ENCODE assay signal across 1 cellular context in genomic region chr16:88880226-88881051, GRCh38.
A peak's percentile ranks its signal among the peaks of the same experiment; 100 is the strongest.
TF ChIP-seq lines count a peak whose summit lies in the region.

No MANE protein-coding gene starts in this region.

TF ChIP-seq in HepG2, 621 proteins besides CTCF, POLR2A, EP300 and RAD21 (continues in another document):
- TF ChIP-seq ZNF574 (CRISPR knock-in tag; IDR thresholded peaks at IDR 0.05) (peak; percentile 19; the same call in 1 of the 2 replicates), GLI4 (CRISPR knock-in tag; IDR thresholded peaks at IDR 0.05; ENCODE audit: borderline replicate concordance) (no peak), HNRNPUL1 (IDR thresholded peaks at IDR 0.05; ENCODE audit: low read depth, low read length) (no peak), HIC2 (CRISPR knock-in tag; IDR thresholded peaks at IDR 0.05; ENCODE audit: low read depth) (peak; percentile 98), ZNF549 (CRISPR knock-in tag; IDR thresholded peaks at IDR 0.05) (no peak), AHR (CRISPR knock-in tag; IDR thresholded peaks at IDR 0.05) (0 out of 2 replicates have a peak, but pooled peaks have one; percentile 18), RARA (CRISPR knock-in tag; IDR thresholded peaks at IDR 0.05) (peak; percentile 48; the same call in 1 of the 2 replicates), HOXD1 (CRISPR knock-in tag; IDR thresholded peaks at IDR 0.05) (0 out of 2 replicates have a peak, but pooled peaks have one; percentile 34), ZNF777 (CRISPR knock-in tag; IDR thresholded peaks at IDR 0.05) (0 out of 2 replicates have a peak, but pooled peaks have one; percentile 23), SRF (IDR thresholded peaks at IDR 0.05; ENCODE audit: low read depth, low read length) (no peak), KMT2A (CRISPR knock-in tag; IDR thresholded peaks at IDR 0.05) (no peak), ZNF501 (CRISPR knock-in tag; IDR thresholded peaks at IDR 0.05) (peak; percentile 67), RXRA (CRISPR knock-in tag; IDR thresholded peaks at IDR 0.05) (0 out of 2 replicates have a peak, but pooled peaks have one; percentile 30), ZNF468 (CRISPR knock-in tag; IDR thresholded peaks at IDR 0.05) (no peak), GPN1 (CRISPR knock-in tag; IDR thresholded peaks at IDR 0.05; ENCODE audit: borderline replicate concordance) (no peak), MAFG (CRISPR knock-in tag; IDR thresholded peaks at IDR 0.05) (0 out of 2 replicates have a peak, but pooled peaks have one; percentile 16), NRL (CRISPR knock-in tag; IDR thresholded peaks at IDR 0.05; ENCODE audit: borderline replicate concordance) (peak; percentile 57; the same call in 1 of the 2 replicates), DDIT3 (CRISPR knock-in tag; IDR thresholded peaks at IDR 0.05) (no peak), PAXIP1 (CRISPR knock-in tag; conservative IDR thresholded peaks at IDR 0.05) (0 out of 2 replicates have a peak, but pooled peaks have one; percentile 24), E2F2 (CRISPR knock-in tag; IDR thresholded peaks at IDR 0.05; ENCODE audit: borderline replicate concordance) (0 out of 2 replicates have a peak, but pooled peaks have one; percentile 49), HNRNPLL (IDR thresholded peaks at IDR 0.05; ENCODE audit: low read depth, low read length, poor library complexity, severe bottlenecking) (peak; percentile 5), ZBTB49 (CRISPR knock-in tag; IDR thresholded peaks at IDR 0.05; ENCODE audit: borderline replicate concordance) (no peak), SMARCC2 (IDR thresholded peaks at IDR 0.05) (no peak), BRD4 (CRISPR knock-in tag; IDR thresholded peaks at IDR 0.05) (peak; percentile 66; the same call in 1 of the 2 replicates), ATF1 (CRISPR knock-in tag; IDR thresholded peaks at IDR 0.05) (no peak), HOXA3 (CRISPR knock-in tag; IDR thresholded peaks at IDR 0.05) (peak; percentile 31; the same call in 1 of the 2 replicates), SATB2 (CRISPR knock-in tag; IDR thresholded peaks at IDR 0.05) (0 out of 2 replicates have a peak, but pooled peaks have one; percentile 37), ZNF800 (CRISPR knock-in tag; IDR thresholded peaks at IDR 0.05) (0 out of 2 replicates have a peak, but pooled peaks have one; percentile 76), ZBTB7B (CRISPR knock-in tag; IDR thresholded peaks at IDR 0.05) (peak; percentile 40; the same call in 1 of the 2 replicates), FOXM1 (CRISPR knock-in tag; IDR thresholded peaks at IDR 0.05) (0 out of 2 replicates have a peak, but pooled peaks have one; percentile 36), HNF4A (CRISPR knock-in tag; IDR thresholded peaks at IDR 0.05) (peak; percentile 67), ZSCAN25 (CRISPR knock-in tag; IDR thresholded peaks at IDR 0.05) (no peak), TERF1 (CRISPR knock-in tag; IDR thresholded peaks at IDR 0.05) (0 out of 2 replicates have a peak, but pooled peaks have one; percentile 73), MLX (CRISPR knock-in tag; IDR thresholded peaks at IDR 0.05) (no peak), ZNF691 (CRISPR knock-in tag; IDR thresholded peaks at IDR 0.05; ENCODE audit: borderline replicate concordance, low read depth) (no peak), REXO4 (CRISPR knock-in tag; IDR thresholded peaks at IDR 0.05; ENCODE audit: borderline replicate concordance) (no peak), ZNF496 (CRISPR knock-in tag; IDR thresholded peaks at IDR 0.05; ENCODE audit: insufficient replicate concordance) (no peak), ZNF3 (CRISPR knock-in tag; IDR thresholded peaks at IDR 0.05) (no peak), HNF4G (IDR thresholded peaks at IDR 0.05; ENCODE audit: borderline replicate concordance, low read depth, low read length) (no peak), HNF4G (CRISPR knock-in tag; IDR thresholded peaks at IDR 0.05; ENCODE audit: borderline replicate concordance, low read depth) (no peak), KDM4B (CRISPR knock-in tag; IDR thresholded peaks at IDR 0.05) (no peak), YY1 (IDR thresholded peaks at IDR 0.05; ENCODE audit: insufficient read depth, insufficient replicate concordance, low read depth, low read length) (no peak), KDM3A (CRISPR knock-in tag; IDR thresholded peaks at IDR 0.05; ENCODE audit: low read depth) (no peak), PATZ1 (CRISPR knock-in tag; IDR thresholded peaks at IDR 0.05) (peak; percentile 63)
